10 cellular contexts compared by ENCODE assay signal in genomic region chr1:69569281-69569970, GRCh38. TPM values are rescaled to one million over a fixed set of nuclear protein-coding genes. Genes with fewer than 3 reads are reported as not detected.
DNase-seq lines count a peak whose midpoint lies in the region; ATAC-seq, FAIRE-seq and TF ChIP-seq lines count a peak whose summit lies in the region.
"Had no signal": no experiment of that assay in that cellular context is flagged by ENCODE, and none has a peak within 500 bp of the region (broad histone marks: within the 10 kb centered on the region; RNA-seq: fewer than 3 reads in every experiment).

No MANE protein-coding gene starts in this region.

- ATAC-seq in GM19351 (IDR thresholded peaks at IDR 0.05; ENCODE audit: unreplicated experiment): no peak
- ATAC-seq in GM18502 (IDR thresholded peaks at IDR 0.05; ENCODE audit: poor library complexity, unreplicated experiment): no peak
- no peak for ATAC-seq in pancreas
- ATAC-seq: esophagus mucosa had no signal

- H3K27me3 ChIP-seq in left ventricle myocardium inferior (ENCODE audit: low read depth) (peaks cover 63% of the 10 kb centered on the region), mucosa of rectum (ENCODE audit: control insufficient read depth in 2 of 2, insufficient read depth in 2 of 2, low read length in 2 of 2) (peaks cover 10 to 20% of the 10 kb centered on the region in 2 donors), vagina (no peaks in the 10 kb centered on the region), pancreas (peaks cover 0 to 5% (median 0%) of the 10 kb centered on the region in 4 donors)

- DNase-seq in left ventricle myocardium inferior: no peak
- no peak for DNase-seq in cardiac septum (ENCODE audit: low spot score)
- DNase-seq in caudate nucleus (lab: John Stamatoyannopoulos, UW): peak in 44 of 61 donors; percentile 2 to 69 (median 36)
- DNase-seq in vagina (ENCODE audit: extremely low spot score in 2 of 2): no peak
- no peak for DNase-seq in pancreas
- DNase-seq: CD4-positive, alpha-beta memory T cell had no signal

- intact Hi-C loops in left ventricle myocardium inferior (cut with micrococcal nuclease) (no loop called here), cardiac septum (cut with DNase I) (no loop called here), vagina (cut with DNase I) (no loop called here), pancreas (cut with DNase I) (no loop called here)

- no peak for TF ChIP-seq CTCF in left ventricle myocardium inferior (IDR thresholded peaks at IDR 0.05; ENCODE audit: borderline replicate concordance)
- TF ChIP-seq CTCF in vagina (IDR thresholded peaks at IDR 0.05): no peak
- no peak for TF ChIP-seq CTCF in pancreas (IDR thresholded peaks at IDR 0.05)

- no peak overlapping the region for H3K27ac ChIP-seq in left ventricle myocardium inferior (replicated peaks)
- H3K27ac ChIP-seq in caudate nucleus (ENCODE audit: low read depth, low read length): peak overlapping the region; percentile 87
- H3K27ac ChIP-seq in mucosa of rectum (ENCODE audit: low read depth in 2 of 2, low read length in 2 of 2): no peak overlapping the region
- H3K27ac ChIP-seq in vagina: no peak overlapping the region
- H3K27ac ChIP-seq in pancreas: no peak overlapping the region

- H3K36me3 ChIP-seq in left ventricle myocardium inferior: no peaks in the 10 kb centered on the region
- H3K36me3 ChIP-seq in mucosa of rectum (ENCODE audit: control insufficient read depth in 2 of 2, insufficient read depth in 2 of 2, low read length in 2 of 2): no peaks in the 10 kb centered on the region
- H3K36me3 ChIP-seq in vagina: no peaks in the 10 kb centered on the region
- no peaks in the 10 kb centered on the region for H3K36me3 ChIP-seq in pancreas

- WGBS in pancreas, 2 donors: 4% methylated on average over 26 of the region's 26 CpGs

- H3K9me3 ChIP-seq in left ventricle myocardium inferior (replicated peaks) (no peaks in the 10 kb centered on the region), mucosa of rectum (ENCODE audit: control insufficient read depth in 2 of 2, low read length in 2 of 2) (no peaks in the 10 kb centered on the region), vagina (no peaks in the 10 kb centered on the region), pancreas (no peaks in the 10 kb centered on the region)

- H3K4me3 ChIP-seq in left ventricle myocardium inferior: peak overlapping the region; percentile 70
- peak overlapping the region; percentile 19 to 26 for H3K4me3 ChIP-seq in mucosa of rectum (ENCODE audit: low read length in 2 of 2)
- peak overlapping the region; percentile 44 to 54 for H3K4me3 ChIP-seq in vagina
- peak overlapping the region in 1 of 4 donors; percentile 58 for H3K4me3 ChIP-seq in pancreas

- no peak for FAIRE-seq in pancreas (lab: Jason Lieb, UNC)

- peaks cover 25% of the 10 kb centered on the region for H3K4me1 ChIP-seq in left ventricle myocardium inferior
- H3K4me1 ChIP-seq in mucosa of rectum (ENCODE audit: control insufficient read depth in 2 of 2, insufficient read depth in 2 of 2, low read length in 2 of 2): peaks cover 0 to 5% of the 10 kb centered on the region in 2 donors
- peaks cover 27% of the 10 kb centered on the region for H3K4me1 ChIP-seq in vagina
- H3K4me1 ChIP-seq in pancreas: no peaks in the 10 kb centered on the region

- TF ChIP-seq POLR2A in vagina (IDR thresholded peaks at IDR 0.05): no peak

- H3K9ac ChIP-seq in mucosa of rectum (ENCODE audit: low read depth in 1 of 2, low read length in 2 of 2): no peak overlapping the region

RNA-seq across cellular contexts. Expression of gene LRRC7, which starts 1.7 kb away (rescaled TPM):
- total RNA-seq in left ventricle myocardium inferior (0.44 TPM), cardiac septum (0.11 TPM), vagina (not detected), pancreas (1 to 10 TPM in 2 of 6 donors, under 1 TPM in 4; 0.12 to 2.2 (median 0.38) TPM)
- 1 to 10 TPM; 1.6 to 1.7 TPM for polyA plus RNA-seq in pancreas
- total RNA-seq: CD4-positive, alpha-beta memory T cell had no signal
- polyA plus RNA-seq: CD4-positive, alpha-beta memory T cell had no signal

Comparison
In these comparisons a context has a peak if more than half of its experiments do, and no peak if none do; other contexts are left out.
1. DNase-seq: peak in caudate nucleus (44 of 61); none in left ventricle myocardium inferior (single experiment), cardiac septum (single experiment), vagina (0 of 2) and pancreas (0 of 6).